In the genomic region with DNA sequence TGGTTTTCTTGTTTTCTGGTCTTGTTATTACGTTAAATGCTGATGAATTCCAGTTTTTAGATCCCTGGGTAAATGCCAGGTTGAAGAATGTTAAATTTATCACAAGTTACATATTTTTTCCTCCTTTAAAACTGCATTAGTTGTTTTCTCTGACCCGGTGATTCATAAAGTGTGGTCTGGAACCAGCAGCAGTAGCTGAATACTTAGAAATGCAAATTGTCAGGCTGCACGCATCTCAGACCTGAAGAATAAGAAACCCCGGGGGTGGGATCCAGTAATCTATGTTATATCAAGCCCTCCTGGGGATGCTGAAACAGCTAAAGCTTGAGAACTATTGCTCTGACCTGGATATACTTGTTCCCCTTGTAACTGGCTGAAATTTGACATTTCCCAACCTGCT, we compare ENCODE assay signal across 11 cellular contexts.
A peak's percentile ranks its signal among the peaks of the same experiment; 100 is the strongest.
DNase-seq lines count a peak whose midpoint lies in the region; ATAC-seq and TF ChIP-seq lines count a peak whose summit lies in the region.
"Had no signal": no experiment of that assay in that cellular context is flagged by ENCODE, and none has a peak within 500 bp of the region (broad histone marks: within the 10 kb centered on the region; RNA-seq: fewer than 3 reads in every experiment).

No MANE protein-coding gene starts in this region.

- no peaks in the 10 kb centered on the region for H3K27me3 ChIP-seq in osteoblast (ENCODE audit: insufficient read depth, low read length)
- H3K27me3 ChIP-seq: adrenal gland had no signal

- no peak overlapping the region for H3K4me3 Mint-ChIP-seq in activated CD8-positive, alpha-beta memory T cell treated with anti-CD3 and anti-CD28 coated beads, Interleukin-2, amount 10 ng/mL, durations not matched to agents 7 days and 5 days
- H3K4me3 Mint-ChIP-seq: T-helper 17 cell had no signal

- peak overlapping the region; percentile 74 for H3K27ac ChIP-seq in osteoblast (ENCODE audit: low read depth, low read length)
- H3K27ac ChIP-seq: adrenal gland had no signal

- peaks cover 17% of the 10 kb centered on the region for H3K36me3 Mint-ChIP-seq in activated CD8-positive, alpha-beta memory T cell treated with anti-CD3 and anti-CD28 coated beads, Interleukin-2, amount 10 ng/mL, durations not matched to agents 7 days and 5 days

- ATAC-seq in activated CD8-positive, alpha-beta memory T cell treated with anti-CD3 and anti-CD28 coated beads, Interleukin-2, amount 10 ng/mL, durations not matched to agents 7 days and 5 days, result peak; percentile 65
- ATAC-seq in HG02610 (IDR thresholded peaks at IDR 0.05; ENCODE audit: unreplicated experiment), result peak; percentile 90
- peak; percentile 85 for ATAC-seq in HG03571 (IDR thresholded peaks at IDR 0.05; ENCODE audit: unreplicated experiment)
- ATAC-seq: T-helper 17 cell had no signal

- H3K36me3 ChIP-seq in osteoblast (ENCODE audit: insufficient read depth, low read length), result no peaks in the 10 kb centered on the region
- H3K36me3 ChIP-seq: adrenal gland had no signal

- DNase-seq in activated CD8-positive, alpha-beta memory T cell treated with anti-CD3 and anti-CD28 coated beads, Interleukin-2, amount 10 ng/mL, durations not matched to agents 7 days and 5 days, result peak; percentile 47
- no peak for DNase-seq in activated CD8-positive, alpha-beta memory T cell treated with anti-CD3 and anti-CD28 coated beads for 24 hours
- DNase-seq in osteoblast (ENCODE audit: insufficient read length, low spot score, missing footprints), result no peak
- no peak for DNase-seq in activated CD4-positive, alpha-beta T cell treated with anti-CD3 and anti-CD28 coated beads for 1 hour
- no peak for DNase-seq in hypothalamus (lab: John Stamatoyannopoulos, UW)
- DNase-seq in HK-2 (ENCODE audit: unreplicated experiment), result no peak
- DNase-seq: adrenal gland, NCI-H2029 treated with DMSO at 0.1 percent for 48 hours, T-helper 17 cell had no signal

- H3K4me1 Mint-ChIP-seq in activated CD8-positive, alpha-beta memory T cell treated with anti-CD3 and anti-CD28 coated beads, Interleukin-2, amount 10 ng/mL, durations not matched to agents 7 days and 5 days, result peaks cover 38% of the 10 kb centered on the region
- H3K4me1 Mint-ChIP-seq: T-helper 17 cell had no signal

- H3K9me3 ChIP-seq in osteoblast (ENCODE audit: low read depth, low read length), result no peaks in the 10 kb centered on the region
- H3K9me3 ChIP-seq: adrenal gland had no signal

- peak overlapping the region; percentile 8 for H3K4me2 ChIP-seq in osteoblast (ENCODE audit: insufficient read depth, low read length)

- TF ChIP-seq CTCF in osteoblast (IDR thresholded peaks at IDR 0.05; ENCODE audit: extremely low read depth, low read depth, low read length), result no peak

- no peaks in the 10 kb centered on the region for H4K20me1 ChIP-seq in osteoblast (ENCODE audit: insufficient read depth, low read length)

- CTCF ChIA-PET in activated CD8-positive, alpha-beta memory T cell treated with anti-CD3 and anti-CD28 coated beads, Interleukin-2, amount 10 ng/mL, durations not matched to agents 7 days and 5 days (lab: Charles Lee), result interaction anchor here (1.2 kb wide), 1 partner anchor 10 kb away, joined by 5 read pairs; no protein-coding TSS in a partner anchor

- peaks cover 17% of the 10 kb centered on the region for H3K4me1 ChIP-seq in osteoblast (ENCODE audit: insufficient read depth, low read length)
- H3K4me1 ChIP-seq: adrenal gland had no signal

- H3K27ac Mint-ChIP-seq in activated CD8-positive, alpha-beta memory T cell treated with anti-CD3 and anti-CD28 coated beads, Interleukin-2, amount 10 ng/mL, durations not matched to agents 7 days and 5 days, result no peak overlapping the region
- H3K27ac Mint-ChIP-seq: T-helper 17 cell had no signal

- H3K9me3 Mint-ChIP-seq in activated CD8-positive, alpha-beta memory T cell treated with anti-CD3 and anti-CD28 coated beads, Interleukin-2, amount 10 ng/mL, durations not matched to agents 7 days and 5 days (ENCODE audit: low read depth), result no peaks in the 10 kb centered on the region

- H3K27me3 Mint-ChIP-seq in activated CD8-positive, alpha-beta memory T cell treated with anti-CD3 and anti-CD28 coated beads, Interleukin-2, amount 10 ng/mL, durations not matched to agents 7 days and 5 days, result peaks cover 24% of the 10 kb centered on the region

- no peaks in the 10 kb centered on the region for H3K79me2 ChIP-seq in osteoblast (ENCODE audit: insufficient read depth, low read length)

- no peak overlapping the region for H2AFZ ChIP-seq in osteoblast (ENCODE audit: low read length)

- H3K4me3 ChIP-seq in osteoblast (ENCODE audit: insufficient read depth, low read length), result no peak overlapping the region
- H3K4me3 ChIP-seq: adrenal gland had no signal
